ENCODE assay signal across 8 cellular contexts in genomic region chr14:73570913-73571312, GRCh38. TPM values are rescaled to one million over a fixed set of nuclear protein-coding genes. Genes with fewer than 3 reads are reported as not detected.
DNase-seq lines count a peak whose midpoint lies in the region; ATAC-seq, FAIRE-seq and TF ChIP-seq lines count a peak whose summit lies in the region.
"Not testable (repeated sequence)": the region's sequence is repeated elsewhere in the genome, so short reads cannot be mapped to it uniquely, and the experiment has no call there.

No MANE protein-coding gene starts in this region.

- H3K27ac ChIP-seq in WERI-Rb-1, pancreas, thoracic aorta: not testable (repeated sequence)

- 22 to 40% methylated on average over 7 to 8 of the region's 8 CpGs for WGBS in pancreas, 2 donors

- intact Hi-C loops in head of caudate nucleus (cut with DNase I); pancreas (cut with DNase I): not testable (repeated sequence)

- H3K4me3 ChIP-seq in WERI-Rb-1 (ENCODE audit: low read depth, low read length); pancreas; thoracic aorta: not testable (repeated sequence)

- FAIRE-seq in pancreas (lab: Jason Lieb, UNC), result not testable (repeated sequence)

- H3K9me3 ChIP-seq in WERI-Rb-1 (ENCODE audit: severe bottlenecking); pancreas; thoracic aorta: not testable (repeated sequence)

- ATAC-seq in HG02642 (IDR thresholded peaks at IDR 0.05; ENCODE audit: poor library complexity, unreplicated experiment) (peak; percentile 65), pancreas (peak; percentile 70 to 83 (median 80))
- not testable (repeated sequence) for ATAC-seq in thoracic aorta (ENCODE audit: insufficient number of reproducible peaks, low FRiP score, low read depth)

- TF ChIP-seq CTCF in WERI-Rb-1 (IDR thresholded peaks at IDR 0.05; ENCODE audit: low read depth, low read length) (peak; percentile 62), pancreas (IDR thresholded peaks at IDR 0.05) (peak; percentile 29 to 66 (median 42)), thoracic aorta (IDR thresholded peaks at IDR 0.05) (peak; percentile 29)

- H3K36me3 ChIP-seq in WERI-Rb-1, result peaks cover 11% of the 10 kb centered on the region
- not testable (repeated sequence) for H3K36me3 ChIP-seq in pancreas, thoracic aorta

- H3K27me3 ChIP-seq in WERI-Rb-1 (ENCODE audit: insufficient read depth, low read depth, severe bottlenecking); pancreas; thoracic aorta (replicated peaks; ENCODE audit: insufficient read depth): not testable (repeated sequence)

- DNase-seq in GDM1 (lab: John Stamatoyannopoulos, UW), result peak; percentile 27
- DNase-seq in NCI-H2081 (lab: John Stamatoyannopoulos, UW), result peak; percentile 13 to 55
- peak; percentile 65 for DNase-seq in WERI-Rb-1
- DNase-seq in activated naive CD8-positive, alpha-beta T cell treated with anti-CD3 and anti-CD28 coated beads, Interleukin-2, amount 50 U/mL, for 16 hours (ENCODE audit: low read depth, low spot score), result peak; percentile 30
- DNase-seq in head of caudate nucleus, result peak in 40 of 42 donors; percentile 21 to 81 (median 50)
- peak; percentile 58 to 83 (median 70) for DNase-seq in pancreas
- not testable (repeated sequence) for DNase-seq in thoracic aorta (ENCODE audit: low spot score)

- H3K4me1 ChIP-seq in pancreas, result peaks cover 0 to 18% (median 0%) of the 10 kb centered on the region in 3 donors
- H3K4me1 ChIP-seq in thoracic aorta (ENCODE audit: control insufficient read depth in 1 of 2, low read depth in 2 of 2), result peaks cover 10 to 12% of the 10 kb centered on the region in 2 donors

RNA-seq across cellular contexts. Expression of gene ACOT2, which starts 1.9 kb away (rescaled TPM):
- total RNA-seq in pancreas, result 10 to 100 TPM in 3 of 6 donors, 1 to 10 TPM in 3; 4.4 to 11.6 (median 9.3) TPM
- polyA plus RNA-seq in pancreas, result 10 to 100 TPM in 1 of 2 donors, 1 to 10 TPM in 1; 9.3 to 12.8 TPM
- 10 to 100 TPM; 14.0 to 44.5 TPM for total RNA-seq in thoracic aorta

RNA-seq across cellular contexts. Expression of gene HEATR4, which starts 12.2 kb away (rescaled TPM):
- under 1 TPM in 5 of 6 donors, not detected in 1; 0.09 to 0.22 (median 0.14) TPM for total RNA-seq in pancreas
- under 1 TPM; 0.05 to 0.65 TPM for polyA plus RNA-seq in pancreas
- 1 to 10 TPM; 1.3 to 3.2 TPM for total RNA-seq in thoracic aorta

RNA-seq across cellular contexts. Expression of gene ACOT4, which starts 20.8 kb away (rescaled TPM):
- total RNA-seq in pancreas (1 to 10 TPM in 4 of 6 donors, under 1 TPM in 1, not detected in 1; 0.59 to 1.9 (median 1.2) TPM), thoracic aorta (1 to 10 TPM; 1.3 to 1.8 TPM)
- under 1 TPM; 0.68 to 0.75 TPM for polyA plus RNA-seq in pancreas

RNA-seq across cellular contexts. Expression of gene ACOT1, which starts 34.0 kb away (rescaled TPM):
- total RNA-seq in pancreas (1 to 10 TPM in 5 of 6 donors, under 1 TPM in 1; 0.69 to 2.8 (median 1.5) TPM), thoracic aorta (10 to 100 TPM in 1 of 2 donors, 1 to 10 TPM in 1; 5.6 to 18.5 TPM)
- 1 to 10 TPM; 1.0 to 1.5 TPM for polyA plus RNA-seq in pancreas

RNA-seq across cellular contexts. Expression of gene ACOT6, which starts 41.4 kb away (rescaled TPM):
- total RNA-seq in pancreas (not detected), thoracic aorta (not detected)
- not detected for polyA plus RNA-seq in pancreas
